In genomic region chr11:24457985-24458384, GRCh38 we compare ENCODE assay signal across 17 cellular contexts.
"Had no signal": no experiment of that assay in that cellular context is flagged by ENCODE, and none has a peak within 500 bp of the region (broad histone marks: within the 10 kb centered on the region; RNA-seq: fewer than 3 reads in every experiment).

No MANE protein-coding gene starts in this region.

- DNase-seq: Kasumi-1, MV-4-11, NCI-H1048, NCI-H1105, NCI-H1436 treated with DMSO at 0.1 percent for 48 hours, NCI-H1694, NCI-H187 treated with DMSO at 0.1 percent for 48 hours, NCI-H2029 treated with DMSO at 0.1 percent for 48 hours, NCI-H2171 treated with DMSO at 0.1 percent for 48 hours, NCI-H446, NCI-H524, NCI-H526 treated with DMSO at 0.1 percent for 48 hours, NCI-H82, SHP77 treated with DMSO at 0.1 percent for 48 hours, SJCRH30, T-helper 1 cell, T-helper 17 cell had no signal
